8 cellular contexts compared by ENCODE assay signal in genomic region chr14:29926701-29927595, GRCh38. TPM values are rescaled to one million over a fixed set of nuclear protein-coding genes. Genes with fewer than 3 reads are reported as not detected.
DNase-seq lines count a peak whose midpoint lies in the region; ATAC-seq, FAIRE-seq and TF ChIP-seq lines count a peak whose summit lies in the region.

No MANE protein-coding gene starts in this region.

- no peak for TF ChIP-seq CTCF in PC-9 (conservative IDR thresholded peaks at IDR 0.05)
- TF ChIP-seq CTCF in HepG2 (CRISPR knock-in tag; IDR thresholded peaks at IDR 0.05): peak; percentile 43

- BruUV-seq in PC-9 (replicated peaks; lab: Mats Ljungman, UMichigan): no TSS peak
- no TSS peak for BruUV-seq in HepG2 (replicated peaks; lab: Mats Ljungman, UMichigan)

- TF ChIP-seq RAD21 in HepG2 (CRISPR knock-in tag; IDR thresholded peaks at IDR 0.05): peak; percentile 34; the same call in 1 of the 2 replicates

- TF ChIP-seq POLR2A in HepG2 (IDR thresholded peaks at IDR 0.05; ENCODE audit: insufficient read depth in 1 of 2, low read depth in 2 of 2, low read length in 2 of 2): no peak

- peaks cover 3% of the 10 kb centered on the region for H3K36me3 Mint-ChIP-seq in T-helper 1 cell treated with Interleukin-12 subunit alpha and Interleukin-12 subunit beta and Interleukin-4 antibody, amounts not matched to agents 30 μg/mL and 1 μg/mL, for 36 hours (ENCODE audit: low read depth)

- in situ Hi-C loops in HepG2 (cut with HindIII; ENCODE audit: extremely low pct_ligation_motif_present, low pct_unique_long_range_greater_than_20kb): no loop called here

- DNase-seq in T-helper 1 cell: no peak
- DNase-seq in PC-9: peak in 1 of 2 experiments; percentile 6
- DNase-seq in HepG2 (ENCODE audit: low spot score): peak; percentile 54
- no peak for DNase-seq in stimulated activated naive CD8-positive, alpha-beta T cell treated with anti-CD3 and anti-CD28 coated beads, Interleukin-15, amount 100 ng/mL, for 72 hours
- DNase-seq in Kasumi-1 (lab: John Stamatoyannopoulos, UW): no peak

- peak; percentile 51 for ATAC-seq in HG02840 (IDR thresholded peaks at IDR 0.05; ENCODE audit: low FRiP score, unreplicated experiment)
- peak; percentile 86 for ATAC-seq in HepG2
- peak; percentile 28 for ATAC-seq in stimulated activated naive CD8-positive, alpha-beta T cell treated with anti-CD3 and anti-CD28 coated beads, Interleukin-15, amount 100 ng/mL, for 72 hours

- peak overlapping the region; percentile 74 for H3K4me3 Mint-ChIP-seq in T-helper 1 cell treated with Interleukin-12 subunit alpha and Interleukin-12 subunit beta and Interleukin-4 antibody, amounts not matched to agents 30 μg/mL and 1 μg/mL, for 36 hours
- peak overlapping the region; percentile 75 to 84 for H3K4me3 Mint-ChIP-seq in stimulated activated naive CD8-positive, alpha-beta T cell treated with anti-CD3 and anti-CD28 coated beads, Interleukin-15, amount 100 ng/mL, for 72 hours

- intact Hi-C loops in PC-9 (cut with micrococcal nuclease; ENCODE audit: unreplicated experiment): no loop called here
- intact Hi-C loops in HepG2 (cut with micrococcal nuclease; ENCODE audit: unreplicated experiment): loop anchor here (5.0 kb wide), 1 partner anchor 1175 kb away; no protein-coding TSS in a partner anchor

- peaks cover 10% of the 10 kb centered on the region for H3K4me1 ChIP-seq in PC-9 (replicated peaks; ENCODE audit: insufficient read depth)
- peaks cover 5 to 9% of the 10 kb centered on the region in 2 donors for H3K4me1 ChIP-seq in duodenal mucosa (ENCODE audit: control insufficient read depth in 1 of 2, insufficient read depth in 2 of 2, low read length in 2 of 2)
- H3K4me1 ChIP-seq in HepG2 (ENCODE audit: insufficient read depth, low read length): peaks cover 10% of the 10 kb centered on the region

- 1% methylated on average over 79 of the region's 82 CpGs for WGBS in HepG2 (ENCODE audit: low lambda C conversion rate)

- H3K27ac ChIP-seq in PC-9 (no peak overlapping the region), duodenal mucosa (ENCODE audit: low read depth, low read length) (peak overlapping the region; percentile 20), HepG2 (ENCODE audit: extremely low read length, insufficient read depth, low read length) (no peak overlapping the region)

- H3K4me1 Mint-ChIP-seq in T-helper 1 cell treated with Interleukin-12 subunit alpha and Interleukin-12 subunit beta and Interleukin-4 antibody, amounts not matched to agents 30 μg/mL and 1 μg/mL, for 36 hours (ENCODE audit: low read depth): peaks cover 5% of the 10 kb centered on the region
- peaks cover 9% of the 10 kb centered on the region for H3K4me1 Mint-ChIP-seq in stimulated activated naive CD8-positive, alpha-beta T cell treated with anti-CD3 and anti-CD28 coated beads, Interleukin-15, amount 100 ng/mL, for 72 hours

- H3F3A ChIP-seq in PC-9 (ENCODE audit: insufficient read depth, low read depth): peaks cover 3% of the 10 kb centered on the region; the same call in 1 of the 2 replicates

- H3K4me2 ChIP-seq in PC-9 (peak overlapping the region; percentile 98), HepG2 (ENCODE audit: low read depth, low read length) (peak overlapping the region; percentile 91)

- CTCF ChIA-PET in PC-9 (lab: Charles Lee) (no interaction called here), HepG2 (lab: Yijun Ruan, JAX; ENCODE audit: low intra/inter-chr PET ratio, low total read pairs) (no interaction called here)

- FAIRE-seq in HepG2 (lab: Jason Lieb, UNC): peak; percentile 36

- H3K4me3 ChIP-seq in PC-9: peak overlapping the region; percentile 59
- H3K4me3 ChIP-seq in duodenal mucosa (ENCODE audit: low read depth in 1 of 2, low read length in 2 of 2): peak overlapping the region; percentile 67 to 71
- peak overlapping the region; percentile 68 to 80 (median 75) for H3K4me3 ChIP-seq in HepG2 (replicated peaks in 1 of 3; ENCODE audit: insufficient read depth in 1 of 3, low read depth in 2 of 3, low read length in 3 of 3)

- no peaks in the 10 kb centered on the region for H3K27me3 ChIP-seq in PC-9 (ENCODE audit: insufficient read depth, low read depth)
- H3K27me3 ChIP-seq in duodenal mucosa (ENCODE audit: control insufficient read depth in 1 of 2, insufficient read depth in 2 of 2, low read length in 2 of 2): peaks cover 0 to 13% of the 10 kb centered on the region in 2 donors
- peaks cover 0 to 30% of the 10 kb centered on the region in 2 experiments; a peak in 4 of 5 replicates for H3K27me3 ChIP-seq in HepG2 (ENCODE audit: control insufficient read depth in 1 of 2, insufficient read depth in 2 of 2, low read length in 2 of 2)

- H4K20me1 ChIP-seq in PC-9 (ENCODE audit: insufficient read depth): no peaks in the 10 kb centered on the region
- no peaks in the 10 kb centered on the region for H4K20me1 ChIP-seq in HepG2 (ENCODE audit: insufficient read depth, low read length)

- H3K9me3 Mint-ChIP-seq in T-helper 1 cell treated with Interleukin-12 subunit alpha and Interleukin-12 subunit beta and Interleukin-4 antibody, amounts not matched to agents 30 μg/mL and 1 μg/mL, for 36 hours: no peaks in the 10 kb centered on the region
- H3K9me3 Mint-ChIP-seq in stimulated activated naive CD8-positive, alpha-beta T cell treated with anti-CD3 and anti-CD28 coated beads, Interleukin-15, amount 100 ng/mL, for 72 hours: peaks cover 0 to 5% of the 10 kb centered on the region in 2 donors

- no peak for TF ChIP-seq EP300 in HepG2 (IDR thresholded peaks at IDR 0.05; ENCODE audit: low read depth in 2 of 2, low read length in 2 of 2)
- TF ChIP-seq EP300 in HepG2 (CRISPR knock-in tag; IDR thresholded peaks at IDR 0.05; ENCODE audit: borderline replicate concordance): no peak

- H3K79me2 ChIP-seq in PC-9 (ENCODE audit: low read depth) (no peaks in the 10 kb centered on the region), HepG2 (ENCODE audit: insufficient read depth, low read length) (no peaks in the 10 kb centered on the region)

- peak overlapping the region; percentile 18 for H3K27ac Mint-ChIP-seq in T-helper 1 cell treated with Interleukin-12 subunit alpha and Interleukin-12 subunit beta and Interleukin-4 antibody, amounts not matched to agents 30 μg/mL and 1 μg/mL, for 36 hours
- no peak overlapping the region for H3K27ac Mint-ChIP-seq in stimulated activated naive CD8-positive, alpha-beta T cell treated with anti-CD3 and anti-CD28 coated beads, Interleukin-15, amount 100 ng/mL, for 72 hours

- H3K27me3 Mint-ChIP-seq in T-helper 1 cell treated with Interleukin-12 subunit alpha and Interleukin-12 subunit beta and Interleukin-4 antibody, amounts not matched to agents 30 μg/mL and 1 μg/mL, for 36 hours (ENCODE audit: low read depth): peaks cover 38% of the 10 kb centered on the region
- peaks cover 56% of the 10 kb centered on the region for H3K27me3 Mint-ChIP-seq in stimulated activated naive CD8-positive, alpha-beta T cell treated with anti-CD3 and anti-CD28 coated beads, Interleukin-15, amount 100 ng/mL, for 72 hours

- H3K36me3 ChIP-seq in PC-9 (ENCODE audit: low read depth): no peaks in the 10 kb centered on the region
- no peaks in the 10 kb centered on the region for H3K36me3 ChIP-seq in duodenal mucosa (ENCODE audit: control insufficient read depth in 1 of 2, insufficient read depth in 2 of 2, low read length in 2 of 2)
- H3K36me3 ChIP-seq in HepG2 (replicated peaks in 1 of 2; ENCODE audit: control insufficient read depth in 1 of 2, insufficient read depth in 2 of 2, low read length in 2 of 2): no peaks in the 10 kb centered on the region

- H3K9me3 ChIP-seq in PC-9 (ENCODE audit: insufficient read depth, low read depth) (no peaks in the 10 kb centered on the region), duodenal mucosa (ENCODE audit: control insufficient read depth in 1 of 2, low read length in 2 of 2) (no peaks in the 10 kb centered on the region), HepG2 (ENCODE audit: low read length) (no peaks in the 10 kb centered on the region)

- H2AFZ ChIP-seq in PC-9: peak overlapping the region; percentile 85
- H2AFZ ChIP-seq in HepG2 (ENCODE audit: low read length): no peak overlapping the region

- H3K9me2 ChIP-seq in PC-9 (ENCODE audit: insufficient read depth): no peaks in the 10 kb centered on the region

- H3K9ac ChIP-seq in duodenal mucosa (ENCODE audit: low read depth in 1 of 2, low read length in 2 of 2) (peak overlapping the region in 1 of 2 donors; percentile 61), HepG2 (ENCODE audit: insufficient read depth, low read depth, low read length) (peak overlapping the region; percentile 3; the same call in 1 of the 2 replicates)

- POLR2A ChIA-PET in PC-9 (lab: Charles Lee; ENCODE audit: unreplicated experiment): no interaction called here
- POLR2A ChIA-PET in HepG2 (lab: Yijun Ruan, JAX): no interaction called here

RNA-seq across cellular contexts. Expression of gene PRKD1, which starts 0.7 kb away (rescaled TPM):
- total RNA-seq in PC-9 (2021) (0.78 and 0.98 TPM in 2 replicates), HepG2 (2016; rRNA removed; fragmentation: Illumina TruSeq; extraction: Trizol) (0.22 and 0.41 TPM in 2 replicates)
- 0.18 and 0.61 TPM in 2 replicates for total RNA-seq in HepG2 (2016; cell fraction: cytosol; rRNA removed; fragmentation: Illumina TruSeq; extraction: Trizol; ENCODE audit: low read depth)
- total RNA-seq in HepG2 (2016; cell fraction: insoluble cytoplasmic fraction; rRNA removed; fragmentation: Illumina TruSeq; extraction: Trizol): 0.22 and 0.34 TPM in 2 replicates
- 0.10 and 0.25 TPM in 2 replicates for total RNA-seq in HepG2 (2016; cell fraction: membrane; rRNA removed; fragmentation: Illumina TruSeq; extraction: Trizol)
- total RNA-seq in HepG2 (2016; cell fraction: nucleus; rRNA removed; fragmentation: Illumina TruSeq; extraction: Trizol): 0.50 and 0.65 TPM in 2 replicates
- 1.3 TPM in 2 replicates for polyA plus RNA-seq in HepG2 (2011; rRNA removed)
- 0.66 and 0.73 TPM in 2 replicates for polyA plus RNA-seq in HepG2 (2011; cell fraction: cytosol; rRNA removed)
- polyA plus RNA-seq in HepG2 (2011; cell fraction: nucleus; rRNA removed): 1.9 and 2.5 TPM in 2 replicates
- 0.72 and 0.75 TPM in 2 replicates for polyA plus RNA-seq in HepG2 (2012)
- polyA plus RNA-seq in HepG2 (2016; cell fraction: cytosol; fragmentation: Illumina TruSeq; extraction: Trizol; ENCODE audit: low read depth): 0.09 and 0.10 TPM in 2 replicates
- 0.32 and 0.38 TPM in 2 replicates for polyA plus RNA-seq in HepG2 (2016; cell fraction: insoluble cytoplasmic fraction; fragmentation: Illumina TruSeq; extraction: Trizol; ENCODE audit: low read depth)
- 0.10 TPM in 1 of 2 replicates, not detected in the other for polyA plus RNA-seq in HepG2 (2016; cell fraction: membrane; fragmentation: Illumina TruSeq; extraction: Trizol; ENCODE audit: low read depth)
- 0.43 and 1.0 TPM in 2 replicates for polyA plus RNA-seq in HepG2 (2016; cell fraction: nucleus; fragmentation: Illumina TruSeq; extraction: Trizol; ENCODE audit: insufficient read depth, low read depth)
- 4.2 TPM in 1 of 2 replicates, not detected in the other for polyA minus RNA-seq in HepG2 (2011; rRNA and poly(A)+ RNA removed; ENCODE audit: low replicate concordance)
- polyA minus RNA-seq in HepG2 (2011; cell fraction: cytosol; rRNA and poly(A)+ RNA removed): 1.7 and 2.5 TPM in 2 replicates
- polyA minus RNA-seq in HepG2 (2011; cell fraction: nucleus; rRNA and poly(A)+ RNA removed): 7.3 and 8.1 TPM in 2 replicates

Comparison
In these comparisons a context has a peak if more than half of its experiments do, and no peak if none do; other contexts are left out.
1. ATAC-seq: peak in every context shown above with its lines; median percentile 86 in HepG2; 51 in HG02840; 28 in stimulated activated naive CD8-positive, alpha-beta T cell treated with anti-CD3 and anti-CD28 coated beads, Interleukin-15, amount 100 ng/mL, for 72 hours.